13 cellular contexts compared by ENCODE assay signal in the genomic region with DNA sequence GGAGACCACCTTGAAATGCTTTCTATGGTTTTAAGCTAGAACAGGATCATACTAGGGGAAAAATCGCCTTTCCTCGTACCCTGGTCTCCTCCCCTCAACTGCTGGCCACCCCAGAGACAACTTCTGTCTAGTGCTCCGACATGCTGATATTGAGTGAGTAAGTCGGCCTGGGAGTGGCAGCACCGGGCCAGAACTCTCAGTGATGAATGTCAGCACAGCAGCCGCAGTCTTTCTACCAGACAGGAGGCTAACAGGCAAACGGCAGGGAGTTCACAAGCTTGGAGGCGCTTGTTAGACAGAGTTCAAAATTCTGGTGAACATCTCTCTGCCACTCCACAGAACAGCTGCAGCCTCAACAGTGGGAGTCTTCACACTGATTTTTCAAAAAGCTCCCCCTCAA.
DNase-seq lines count a peak whose midpoint lies in the region; ATAC-seq and TF ChIP-seq lines count a peak whose summit lies in the region.
"Had no signal": no experiment of that assay in that cellular context is flagged by ENCODE, and none has a peak within 500 bp of the region (broad histone marks: within the 10 kb centered on the region; RNA-seq: fewer than 3 reads in every experiment).

No MANE protein-coding gene starts in this region.

- H3K27me3 ChIP-seq in BE2C (no peaks in the 10 kb centered on the region), ascending aorta (no peaks in the 10 kb centered on the region), cardiac muscle cell (no peaks in the 10 kb centered on the region)
- H3K27me3 ChIP-seq: esophagus muscularis mucosa had no signal

- DNase-seq in BE2C, result peak; percentile 5
- DNase-seq in ascending aorta (ENCODE audit: low spot score in 2 of 2), result peak in 1 of 2 donors; percentile 76
- DNase-seq in cardiac muscle cell (ENCODE audit: low read depth in 1 of 2, low spot score in 1 of 2), result peak; percentile 30 to 48
- peak; percentile 1 for DNase-seq in neural crest cell (ENCODE audit: low read depth, low spot score)
- no peak for DNase-seq in NCI-H1694 treated with DMSO at 0.1 percent for 48 hours (lab: John Stamatoyannopoulos, UW)
- no peak for DNase-seq in DMS79 treated with DMSO at 0.1 percent for 48 hours (lab: John Stamatoyannopoulos, UW)
- DNase-seq in activated CD8-positive, alpha-beta T cell treated with anti-CD3 and anti-CD28 coated beads, Interleukin-2, amount 10 ng/mL, durations not matched to agents 7 days and 5 days, result no peak
- DNase-seq: activated B cell treated with CpG ODN at 0.5 μM for 24 hours; activated naive CD4-positive, alpha-beta T cell treated with Interleukin-2 at 50 U/mL for 16 hours; Kasumi-1 had no signal

- H3K36me3 ChIP-seq in BE2C (no peaks in the 10 kb centered on the region), ascending aorta (no peaks in the 10 kb centered on the region), cardiac muscle cell (no peaks in the 10 kb centered on the region)
- H3K36me3 ChIP-seq: esophagus muscularis mucosa had no signal

- TF ChIP-seq CTCF in BE2C (IDR thresholded peaks at IDR 0.05; ENCODE audit: low read depth, low read length) (no peak), ascending aorta (IDR thresholded peaks at IDR 0.05) (peak in 2 of 3 experiments; percentile 29 to 45), cardiac muscle cell (IDR thresholded peaks at IDR 0.05; ENCODE audit: low read depth, low read length) (no peak), neural crest cell (conservative IDR thresholded peaks at IDR 0.05) (no peak)

- H3K9me3 ChIP-seq in BE2C, result no peaks in the 10 kb centered on the region
- no peaks in the 10 kb centered on the region for H3K9me3 ChIP-seq in ascending aorta
- no peaks in the 10 kb centered on the region for H3K9me3 ChIP-seq in cardiac muscle cell (ENCODE audit: low read depth)
- H3K9me3 ChIP-seq: esophagus muscularis mucosa had no signal

- intact Hi-C loops in ascending aorta (cut with DNase I), result no loop called here

- no peak overlapping the region for H3K4me3 ChIP-seq in BE2C (ENCODE audit: low read depth, low read length)
- no peak overlapping the region for H3K4me3 ChIP-seq in ascending aorta
- no peak overlapping the region for H3K4me3 ChIP-seq in cardiac muscle cell
- H3K4me3 ChIP-seq: esophagus muscularis mucosa had no signal

- H3K4me1 ChIP-seq in BE2C (no peaks in the 10 kb centered on the region), ascending aorta (no peaks in the 10 kb centered on the region), cardiac muscle cell (ENCODE audit: low read depth) (no peaks in the 10 kb centered on the region)
- H3K4me1 ChIP-seq: esophagus muscularis mucosa had no signal

- POLR2A ChIA-PET in activated CD8-positive, alpha-beta T cell treated with anti-CD3 and anti-CD28 coated beads, Interleukin-2, amount 10 ng/mL, durations not matched to agents 7 days and 5 days (lab: Charles Lee), result no interaction called here

- H3K4me1 Mint-ChIP-seq in neural crest cell, result peaks cover 7% of the 10 kb centered on the region
- H3K4me1 Mint-ChIP-seq in activated CD8-positive, alpha-beta T cell treated with anti-CD3 and anti-CD28 coated beads, Interleukin-2, amount 10 ng/mL, durations not matched to agents 7 days and 5 days (ENCODE audit: low read depth), result no peaks in the 10 kb centered on the region
- H3K4me1 Mint-ChIP-seq: activated B cell treated with CpG ODN at 0.5 μM for 24 hours, B cell had no signal

- no peak overlapping the region for H3K4me3 Mint-ChIP-seq in neural crest cell
- H3K4me3 Mint-ChIP-seq in activated CD8-positive, alpha-beta T cell treated with anti-CD3 and anti-CD28 coated beads, Interleukin-2, amount 10 ng/mL, durations not matched to agents 7 days and 5 days, result no peak overlapping the region
- H3K4me3 Mint-ChIP-seq: activated B cell treated with CpG ODN at 0.5 μM for 24 hours, B cell had no signal

- H3K27me3 Mint-ChIP-seq in neural crest cell (ENCODE audit: low read depth), result no peaks in the 10 kb centered on the region
- H3K27me3 Mint-ChIP-seq in activated CD8-positive, alpha-beta T cell treated with anti-CD3 and anti-CD28 coated beads, Interleukin-2, amount 10 ng/mL, durations not matched to agents 7 days and 5 days (ENCODE audit: low read depth), result no peaks in the 10 kb centered on the region
- H3K27me3 Mint-ChIP-seq: activated B cell treated with CpG ODN at 0.5 μM for 24 hours, B cell had no signal

- no peaks in the 10 kb centered on the region for H3K36me3 Mint-ChIP-seq in neural crest cell (ENCODE audit: low read depth)
- no peaks in the 10 kb centered on the region for H3K36me3 Mint-ChIP-seq in activated CD8-positive, alpha-beta T cell treated with anti-CD3 and anti-CD28 coated beads, Interleukin-2, amount 10 ng/mL, durations not matched to agents 7 days and 5 days (ENCODE audit: low read depth)

- H3K27ac ChIP-seq in ascending aorta (no peak overlapping the region), cardiac muscle cell (no peak overlapping the region)
- H3K27ac ChIP-seq: esophagus muscularis mucosa had no signal

- no peak for ATAC-seq in activated CD8-positive, alpha-beta T cell treated with anti-CD3 and anti-CD28 coated beads, Interleukin-2, amount 10 ng/mL, durations not matched to agents 7 days and 5 days
- ATAC-seq in GM19397 (IDR thresholded peaks at IDR 0.05; ENCODE audit: unreplicated experiment), result no peak

- no peak overlapping the region for H3K27ac Mint-ChIP-seq in neural crest cell (ENCODE audit: unreplicated experiment)
- no peak overlapping the region for H3K27ac Mint-ChIP-seq in activated CD8-positive, alpha-beta T cell treated with anti-CD3 and anti-CD28 coated beads, Interleukin-2, amount 10 ng/mL, durations not matched to agents 7 days and 5 days
- H3K27ac Mint-ChIP-seq: activated B cell treated with CpG ODN at 0.5 μM for 24 hours, B cell had no signal

- no peaks in the 10 kb centered on the region for H3K9me3 Mint-ChIP-seq in neural crest cell
- H3K9me3 Mint-ChIP-seq in activated CD8-positive, alpha-beta T cell treated with anti-CD3 and anti-CD28 coated beads, Interleukin-2, amount 10 ng/mL, durations not matched to agents 7 days and 5 days (ENCODE audit: insufficient read depth), result no peaks in the 10 kb centered on the region
- H3K9me3 Mint-ChIP-seq: activated B cell treated with CpG ODN at 0.5 μM for 24 hours had no signal

- CTCF ChIA-PET in activated CD8-positive, alpha-beta T cell treated with anti-CD3 and anti-CD28 coated beads, Interleukin-2, amount 10 ng/mL, durations not matched to agents 7 days and 5 days (lab: Charles Lee), result no interaction called here

Comparison
In these comparisons a context has a peak if more than half of its experiments do, and no peak if none do; other contexts are left out.
1. DNase-seq: peak in BE2C (single experiment), cardiac muscle cell (2 of 2) and neural crest cell (single experiment); none in NCI-H1694 treated with DMSO at 0.1 percent for 48 hours (single experiment), DMS79 treated with DMSO at 0.1 percent for 48 hours (single experiment) and activated CD8-positive, alpha-beta T cell treated with anti-CD3 and anti-CD28 coated beads, Interleukin-2, amount 10 ng/mL, durations not matched to agents 7 days and 5 days (single experiment).
2. CTCF ChIP-seq: peak in ascending aorta (2 of 3); none in BE2C (single experiment), cardiac muscle cell (single experiment) and neural crest cell (single experiment).